25 cellular contexts compared by ENCODE assay signal in genomic region chr7:125347264-125347663, GRCh38.
DNase-seq lines count a peak whose midpoint lies in the region; ATAC-seq and TF ChIP-seq lines count a peak whose summit lies in the region.
"Had no signal": no experiment of that assay in that cellular context is flagged by ENCODE, and none has a peak within 500 bp of the region (broad histone marks: within the 10 kb centered on the region; RNA-seq: fewer than 3 reads in every experiment).

No MANE protein-coding gene starts in this region.

- H3K27ac ChIP-seq in brain microvascular endothelial cell (no peak overlapping the region), adrenal gland (no peak overlapping the region), right cardiac atrium (ENCODE audit: low read length) (no peak overlapping the region), Karpas-422 (ENCODE audit: low read length) (no peak overlapping the region)
- H3K27ac ChIP-seq: A549; BLaER1 treated with 17β-estradiol and CSF1 and Interleukin-3, amounts not matched to agents 10 nM and 100 nM had no signal

- H2AFZ ChIP-seq in Karpas-422 (ENCODE audit: low read length): no peak overlapping the region
- H2AFZ ChIP-seq: GM23338 had no signal

- H3K4me1 ChIP-seq in adrenal gland (replicated peaks in 1 of 2) (no peaks in the 10 kb centered on the region), right cardiac atrium (ENCODE audit: control insufficient read depth, insufficient read depth, low read length) (no peaks in the 10 kb centered on the region), Karpas-422 (ENCODE audit: low read length) (no peaks in the 10 kb centered on the region)
- H3K4me1 ChIP-seq: A549, BE2C had no signal

- no peak overlapping the region for H3K4me2 ChIP-seq in Karpas-422 (ENCODE audit: low read depth, low read length, poor library complexity, severe bottlenecking)
- H3K4me2 ChIP-seq: A549, GM23338 had no signal

- H3K36me3 Mint-ChIP-seq in endothelial cell (ENCODE audit: low read depth, unreplicated experiment) (no peaks in the 10 kb centered on the region), type B pancreatic cell (no peaks in the 10 kb centered on the region)
- H3K36me3 Mint-ChIP-seq: CD14-positive monocyte; CD8-positive, alpha-beta memory T cell had no signal

- H3K27me3 Mint-ChIP-seq in endothelial cell (ENCODE audit: unreplicated experiment): no peaks in the 10 kb centered on the region
- H3K27me3 Mint-ChIP-seq in type B pancreatic cell: no peaks in the 10 kb centered on the region
- H3K27me3 Mint-ChIP-seq: CD4-positive, alpha-beta T cell; CD8-positive, alpha-beta memory T cell had no signal

- H3K4me3 Mint-ChIP-seq in endothelial cell (ENCODE audit: unreplicated experiment) (no peak overlapping the region), type B pancreatic cell (no peak overlapping the region)
- H3K4me3 Mint-ChIP-seq: CD14-positive monocyte; CD4-positive, alpha-beta T cell; CD8-positive, alpha-beta memory T cell; GM23338; H9 had no signal

- no peaks in the 10 kb centered on the region for H3K79me2 ChIP-seq in Karpas-422 (ENCODE audit: low read length)

- in situ Hi-C loops in brain microvascular endothelial cell (cut with HindIII; ENCODE audit: low pct_ligation_motif_present, low sequenced_read_pairs): no loop called here

- H3K9me3 ChIP-seq in adrenal gland (replicated peaks in 1 of 3): no peaks in the 10 kb centered on the region
- H3K9me3 ChIP-seq in right cardiac atrium (ENCODE audit: control insufficient read depth, low read length): no peaks in the 10 kb centered on the region
- peaks cover 24% of the 10 kb centered on the region for H3K9me3 ChIP-seq in Karpas-422 (ENCODE audit: low read length)
- H3K9me3 ChIP-seq: A549, BE2C had no signal

- H3K9me2 ChIP-seq in Karpas-422 (replicated peaks; ENCODE audit: insufficient read depth, low read length): no peaks in the 10 kb centered on the region

- H4K20me1 ChIP-seq in Karpas-422 (ENCODE audit: insufficient read depth, low read depth, low read length): no peaks in the 10 kb centered on the region
- H4K20me1 ChIP-seq: BLaER1 treated with 17β-estradiol and CSF1 and Interleukin-3, amounts not matched to agents 10 nM and 100 nM had no signal

- H3K4me1 Mint-ChIP-seq in endothelial cell (ENCODE audit: unreplicated experiment) (peaks cover 17% of the 10 kb centered on the region), type B pancreatic cell (ENCODE audit: unreplicated experiment) (no peaks in the 10 kb centered on the region)
- H3K4me1 Mint-ChIP-seq: CD14-positive monocyte; CD8-positive, alpha-beta memory T cell; GM23338; H9 had no signal

- 53 to 65% (median 61%) methylated on average over 6 of the region's 6 CpGs for WGBS in adrenal gland, 4 donors
- 62% methylated on average over 6 of the region's 6 CpGs for WGBS in right cardiac atrium

- H3K27me3 ChIP-seq in brain microvascular endothelial cell (replicated peaks) (no peaks in the 10 kb centered on the region), adrenal gland (no peaks in the 10 kb centered on the region), right cardiac atrium (ENCODE audit: control insufficient read depth, insufficient read depth) (no peaks in the 10 kb centered on the region), Karpas-422 (ENCODE audit: low read length) (no peaks in the 10 kb centered on the region)
- H3K27me3 ChIP-seq: BE2C; BLaER1 treated with 17β-estradiol and CSF1 and Interleukin-3, amounts not matched to agents 10 nM and 100 nM had no signal

- H3K36me3 ChIP-seq in brain microvascular endothelial cell (replicated peaks) (no peaks in the 10 kb centered on the region), adrenal gland (replicated peaks in 1 of 2) (no peaks in the 10 kb centered on the region), Karpas-422 (ENCODE audit: insufficient read depth, low read length) (no peaks in the 10 kb centered on the region)
- H3K36me3 ChIP-seq: BE2C; BLaER1 treated with 17β-estradiol and CSF1 and Interleukin-3, amounts not matched to agents 10 nM and 100 nM had no signal

- no peaks in the 10 kb centered on the region for H3K9me3 Mint-ChIP-seq in endothelial cell (ENCODE audit: unreplicated experiment)
- H3K9me3 Mint-ChIP-seq in type B pancreatic cell: no peaks in the 10 kb centered on the region
- H3K9me3 Mint-ChIP-seq: GM23338, H9 had no signal

- ATAC-seq in right cardiac atrium: no peak
- ATAC-seq: A549, GM23338, HCT116 had no signal

- DNase-seq in COLO829 (ENCODE audit: low spot score): peak; percentile 12
- DNase-seq in brain microvascular endothelial cell: peak; percentile 4
- DNase-seq in endothelial cell (ENCODE audit: low spot score): peak; percentile 14
- DNase-seq in left kidney (ENCODE audit: low read depth, low spot score): peak; percentile 8
- DNase-seq in adrenal gland: no peak
- DNase-seq in type B pancreatic cell (ENCODE audit: extremely low spot score, unreplicated experiment): no peak
- no peak for DNase-seq in right cardiac atrium
- no peak for DNase-seq in Karpas-422
- DNase-seq: 8988T; ACHN; AML-193; BE2C; Calu3; CD4-positive, alpha-beta T cell; CD8-positive, alpha-beta memory T cell; COR-L47; DMS53; DMS79 treated with DMSO at 0.1 percent for 48 hours; GF-D8; H9 had no signal

- H3K27ac Mint-ChIP-seq in endothelial cell (ENCODE audit: unreplicated experiment) (peak overlapping the region; percentile 87), type B pancreatic cell (no peak overlapping the region)
- H3K27ac Mint-ChIP-seq: CD14-positive monocyte; CD4-positive, alpha-beta T cell; CD8-positive, alpha-beta memory T cell; GM23338; H9 had no signal

- no peak for TF ChIP-seq CTCF in brain microvascular endothelial cell (IDR thresholded peaks at IDR 0.05; ENCODE audit: low read depth, low read length, missing control alignments)
- no peak for TF ChIP-seq CTCF in endothelial cell (IDR thresholded peaks at IDR 0.05; ENCODE audit: unreplicated experiment)
- no peak for TF ChIP-seq CTCF in adrenal gland (IDR thresholded peaks at IDR 0.05)
- TF ChIP-seq CTCF in type B pancreatic cell (conservative IDR thresholded peaks at IDR 0.05): no peak

- no peak overlapping the region for H3K9ac ChIP-seq in Karpas-422 (ENCODE audit: low read length)
- H3K9ac ChIP-seq: BLaER1 treated with 17β-estradiol and CSF1 and Interleukin-3, amounts not matched to agents 10 nM and 100 nM had no signal

- intact Hi-C loops in adrenal gland (cut with DNase I) (no loop called here), right cardiac atrium (cut with DNase I) (no loop called here)

- H3K4me3 ChIP-seq in brain microvascular endothelial cell (ENCODE audit: low read depth, low read length) (no peak overlapping the region), adrenal gland (no peak overlapping the region), right cardiac atrium (ENCODE audit: low read length) (no peak overlapping the region), Karpas-422 (ENCODE audit: low read length) (no peak overlapping the region)
- H3K4me3 ChIP-seq: A549; BLaER1 treated with 17β-estradiol and CSF1 and Interleukin-3, amounts not matched to agents 10 nM and 100 nM; GM23338 had no signal

- TF ChIP-seq POLR2A in adrenal gland (IDR thresholded peaks at IDR 0.05): no peak

Comparison
In these comparisons a context has a peak if more than half of its experiments do, and no peak if none do; other contexts are left out.
1. DNase-seq: peak in COLO829 (single experiment), brain microvascular endothelial cell (single experiment), endothelial cell (single experiment) and left kidney (single experiment); none in adrenal gland (0 of 7), type B pancreatic cell (single experiment), right cardiac atrium (0 of 3) and Karpas-422 (single experiment).